In genomic region chr4:18041114-18041513, GRCh38 we compare ENCODE assay signal across 19 cellular contexts. TPM values are rescaled to one million over a fixed set of nuclear protein-coding genes. Genes with fewer than 3 reads are reported as not detected.
DNase-seq lines count a peak whose midpoint lies in the region; ATAC-seq, FAIRE-seq and TF ChIP-seq lines count a peak whose summit lies in the region.
"Had no signal": no experiment of that assay in that cellular context is flagged by ENCODE, and none has a peak within 500 bp of the region (broad histone marks: within the 10 kb centered on the region; RNA-seq: fewer than 3 reads in every experiment).

No MANE protein-coding gene starts in this region.

- no peak overlapping the region for H3K27ac ChIP-seq in K562 (ENCODE audit: extremely low read depth, low read depth, low read length)

- no peak overlapping the region for H3K9ac ChIP-seq in K562 (ENCODE audit: insufficient read depth in 1 of 2, low read depth in 2 of 2, low read length in 2 of 2)

- TF ChIP-seq EP300 in Ishikawa (IDR thresholded peaks at IDR 0.05; ENCODE audit: borderline replicate concordance) (no peak), K562 (IDR thresholded peaks at IDR 0.05; ENCODE audit: low read length) (no peak)

- H3K4me3 ChIP-seq in K562, result no peak overlapping the region

- H3K4me1 ChIP-seq in K562 (replicated peaks in 1 of 2; ENCODE audit: control insufficient read depth in 2 of 2, insufficient read depth in 2 of 2, low read length in 2 of 2), result no peaks in the 10 kb centered on the region
- H3K4me1 ChIP-seq: BE2C had no signal

- intact Hi-C loops in K562 (cut with micrococcal nuclease), result no loop called here

- POLR2A ChIA-PET in K562 (lab: Yijun Ruan, JAX), result no interaction called here

- CTCF ChIA-PET in K562 (lab: Yijun Ruan, JAX; ENCODE audit: low intra/inter-chr PET ratio), result no interaction called here

- H3K27ac Mint-ChIP-seq in stimulated activated effector memory CD8-positive, alpha-beta T cell treated with anti-CD3 and anti-CD28 coated beads, Interleukin-12 subunit alpha, Interleukin-12 subunit beta, amount 100 ng/mL, for 72 hours, result no peak overlapping the region
- H3K27ac Mint-ChIP-seq: CD4-positive, CD25-positive, alpha-beta regulatory T cell; CD8-positive, alpha-beta memory T cell; H9 had no signal

- H3K4me3 Mint-ChIP-seq in stimulated activated effector memory CD8-positive, alpha-beta T cell treated with anti-CD3 and anti-CD28 coated beads, Interleukin-12 subunit alpha, Interleukin-12 subunit beta, amount 100 ng/mL, for 72 hours, result no peak overlapping the region
- H3K4me3 Mint-ChIP-seq: CD4-positive, CD25-positive, alpha-beta regulatory T cell; CD8-positive, alpha-beta memory T cell; H9 had no signal

- no peak for TF ChIP-seq POLR2A in K562 (conservative IDR thresholded peaks at IDR 0.05)

- no peaks in the 10 kb centered on the region for H3K4me1 Mint-ChIP-seq in stimulated activated effector memory CD8-positive, alpha-beta T cell treated with anti-CD3 and anti-CD28 coated beads, Interleukin-12 subunit alpha, Interleukin-12 subunit beta, amount 100 ng/mL, for 72 hours
- H3K4me1 Mint-ChIP-seq: CD4-positive, CD25-positive, alpha-beta regulatory T cell; CD8-positive, alpha-beta memory T cell; H9 had no signal

- no peaks in the 10 kb centered on the region for H3K36me3 ChIP-seq in K562 (ENCODE audit: control insufficient read depth, insufficient read depth, low read length)
- H3K36me3 ChIP-seq: BE2C had no signal

- no peaks in the 10 kb centered on the region for H3K9me3 Mint-ChIP-seq in stimulated activated effector memory CD8-positive, alpha-beta T cell treated with anti-CD3 and anti-CD28 coated beads, Interleukin-12 subunit alpha, Interleukin-12 subunit beta, amount 100 ng/mL, for 72 hours
- H3K9me3 Mint-ChIP-seq: CD4-positive, CD25-positive, alpha-beta regulatory T cell; CD8-positive, alpha-beta memory T cell; H9 had no signal

- H3K79me2 ChIP-seq in K562 (ENCODE audit: control insufficient read depth, insufficient read depth, low read length), result no peaks in the 10 kb centered on the region

- in situ Hi-C loops in K562 (cut with MboI), result no loop called here

- no peak for FAIRE-seq in K562 (lab: Jason Lieb, UNC)
- FAIRE-seq: A204.1, D721Med, H1, HTR-8/SVneo had no signal

- no peaks in the 10 kb centered on the region for H3K27me3 ChIP-seq in K562 (ENCODE audit: control insufficient read depth in 2 of 2, insufficient read depth in 2 of 2, low read length in 2 of 2)
- H3K27me3 ChIP-seq: BE2C had no signal

- H3K4me2 ChIP-seq in K562 (ENCODE audit: insufficient read depth, low read length), result no peak overlapping the region

- no peaks in the 10 kb centered on the region for H3K9me3 ChIP-seq in K562 (replicated peaks; ENCODE audit: control insufficient read depth, insufficient read depth, low read depth, low read length)
- H3K9me3 ChIP-seq: BE2C had no signal

- WGBS in K562 (ENCODE audit: insufficient coverage, low coverage, missing lambda C conversion rate), result 4% methylated on average over 2 of the region's 2 CpGs

- no peaks in the 10 kb centered on the region for H3K9me1 ChIP-seq in K562 (ENCODE audit: control insufficient read depth, insufficient read depth, low read length)

- H3K36me3 Mint-ChIP-seq in stimulated activated effector memory CD8-positive, alpha-beta T cell treated with anti-CD3 and anti-CD28 coated beads, Interleukin-12 subunit alpha, Interleukin-12 subunit beta, amount 100 ng/mL, for 72 hours, result no peaks in the 10 kb centered on the region
- H3K36me3 Mint-ChIP-seq: CD4-positive, CD25-positive, alpha-beta regulatory T cell; CD8-positive, alpha-beta memory T cell had no signal

- H2AFZ ChIP-seq in K562 (ENCODE audit: low read depth, low read length), result no peak overlapping the region

- TF ChIP-seq CTCF in K562 (IDR thresholded peaks at IDR 0.05 in 2 of 3, conservative IDR thresholded peaks at IDR 0.05 in 1 of 3; ENCODE audit: insufficient read depth in 2 of 3, low read depth in 1 of 3, low read length in 3 of 3), result no peak

- no peak for TF ChIP-seq RAD21 in Ishikawa (IDR thresholded peaks at IDR 0.05; ENCODE audit: low read depth)
- no peak for TF ChIP-seq RAD21 in K562 (CRISPR knock-in tag; conservative IDR thresholded peaks at IDR 0.05 in 1 of 2, IDR thresholded peaks at IDR 0.05 in 1 of 2)

- H4K20me1 ChIP-seq in K562 (replicated peaks; ENCODE audit: control insufficient read depth, insufficient read depth, low read length), result no peaks in the 10 kb centered on the region

- ATAC-seq in K562, result no peak
- ATAC-seq in stimulated activated effector memory CD8-positive, alpha-beta T cell treated with anti-CD3 and anti-CD28 coated beads, Interleukin-12 subunit alpha, Interleukin-12 subunit beta, amount 100 ng/mL, for 72 hours, result no peak

- BruUV-seq in K562 (replicated peaks; lab: Mats Ljungman, UMichigan), result no TSS peak

- peak; percentile 5 for DNase-seq in ELF-1 (ENCODE audit: low read depth, low spot score)
- DNase-seq in K562 (ENCODE audit: extremely low read depth in 1 of 4, low spot score in 3 of 4), result no peak
- no peak for DNase-seq in NCI-H748 treated with DMSO at 0.1 percent for 48 hours (lab: John Stamatoyannopoulos, UW)
- DNase-seq in stimulated activated effector memory CD8-positive, alpha-beta T cell treated with anti-CD3 and anti-CD28 coated beads, Interleukin-12 subunit alpha, Interleukin-12 subunit beta, amount 100 ng/mL, for 72 hours (ENCODE audit: low spot score in 2 of 2), result no peak
- no peak for DNase-seq in NCI-H128 (lab: John Stamatoyannopoulos, UW; ENCODE audit: unreplicated experiment)
- DNase-seq: ACHN; BE2C; C1 segment of cervical spinal cord; CD4-positive, CD25-positive, alpha-beta regulatory T cell; CD8-positive, alpha-beta memory T cell; COR-L47; DMS79; GF-D8; H9 had no signal

TF ChIP-seq in Ishikawa, 13 proteins besides CTCF, POLR2A, EP300 and RAD21:
- TF ChIP-seq CEBPB (IDR thresholded peaks at IDR 0.05) (peak; percentile 51; the same call in 1 of the 2 replicates), CREB1 (IDR thresholded peaks at IDR 0.05; ENCODE audit: low read depth) (no peak), TAF1 (IDR thresholded peaks at IDR 0.05; ENCODE audit: low read depth) (no peak), EGR1 (IDR thresholded peaks at IDR 0.05) (no peak)

TF ChIP-seq in K562, 482 proteins besides CTCF, POLR2A, EP300 and RAD21:
- TF ChIP-seq ZNF785 (CRISPR knock-in tag; IDR thresholded peaks at IDR 0.05) (no peak), CBX3 (IDR thresholded peaks at IDR 0.05; ENCODE audit: borderline replicate concordance in 1 of 2, low read length in 2 of 2) (no peak), ZNF239 (CRISPR knock-in tag; IDR thresholded peaks at IDR 0.05) (peak; percentile 90), POLR2B (IDR thresholded peaks at IDR 0.05; ENCODE audit: low read depth, partially characterized antibody) (no peak), ZEB2 (IDR thresholded peaks at IDR 0.05) (no peak), CEBPB (tag; IDR thresholded peaks at IDR 0.05) (peak; percentile 72; the same call in 1 of the 2 replicates), SMAD3 (CRISPR knock-in tag; conservative IDR thresholded peaks at IDR 0.05) (no peak), CEBPG (CRISPR knock-in tag; IDR thresholded peaks at IDR 0.05) (no peak), CEBPG (tag; conservative IDR thresholded peaks at IDR 0.05 in 1 of 2, IDR thresholded peaks at IDR 0.05 in 1 of 2) (peak; percentile 42 to 67; a peak in 3 of 4 replicates), ATF1 (CRISPR knock-in tag; IDR thresholded peaks at IDR 0.05) (no peak), ATF1 (tag; IDR thresholded peaks at IDR 0.05) (no peak), ZBTB8A (IDR thresholded peaks at IDR 0.05; ENCODE audit: partially characterized antibody) (no peak), U2AF1 (optimal IDR thresholded peaks at IDR 0.05; ENCODE audit: low read depth, low read length) (no peak), TBL1XR1 (IDR thresholded peaks at IDR 0.05; ENCODE audit: low read length in 2 of 2) (no peak), ELF4 (CRISPR knock-in tag; IDR thresholded peaks at IDR 0.05) (no peak), ZNF174 (CRISPR knock-in tag; IDR thresholded peaks at IDR 0.05) (no peak), NCOR1 (IDR thresholded peaks at IDR 0.05) (no peak)

RNA-seq across cellular contexts. Expression of gene LCORL, which starts 19.6 kb away (rescaled TPM):
- total RNA-seq in K562 (2011; cell fraction: chromatin; rRNA removed; ENCODE audit: low replicate concordance), result 18.2 and 43.1 TPM in 2 replicates
- total RNA-seq in K562 (2011; cell fraction: nucleolus; rRNA removed), result 4.5 and 5.5 TPM in 2 replicates
- 10.4 and 18.3 TPM in 2 replicates for total RNA-seq in K562 (2011; cell fraction: nucleoplasm; rRNA removed)
- total RNA-seq in K562 (2014; rRNA removed) (7.9 and 18.2 TPM in 2 replicates), K562 (2014; rRNA removed; fragmentation: Illumina TruSeq; extraction: Trizol) (17.9 and 20.9 TPM in 2 replicates), K562 (2015; rRNA removed; fragmentation: Illumina TruSeq; extraction: Trizol) (17.0 and 17.9 TPM in 2 replicates), K562 (2021) (20.3 and 24.5 TPM in 2 replicates)
- polyA plus RNA-seq in K562 (2011; rRNA removed) (16.8 and 17.4 TPM in 2 replicates), K562 (2014; fragmentation: Illumina TruSeq; extraction: Trizol) (9.2 and 11.1 TPM in 2 replicates), K562 (2014; fragmentation: Nextera tagmentation; extraction: Ambion mirVana) (1 to 10 TPM; 3.1 to 4.3 TPM), K562 (2014; rRNA removed) (7.5 and 7.7 TPM in 2 replicates)
- 2.1 and 3.5 TPM in 2 replicates for polyA plus RNA-seq in K562 (2011; cell fraction: cytosol; rRNA removed)
- 8.4 and 13.0 TPM in 2 replicates for polyA plus RNA-seq in K562 (2011; cell fraction: nucleus; rRNA removed)
- 8.6 and 11.3 TPM in 2 replicates for polyA plus RNA-seq in K562 (2012)
- polyA minus RNA-seq in K562 (2011; rRNA and poly(A)+ RNA removed), result 24.2 and 32.0 TPM in 2 replicates
- 5.1 and 8.8 TPM in 2 replicates for polyA minus RNA-seq in K562 (2011; cell fraction: cytosol; rRNA and poly(A)+ RNA removed)
- 22.3 and 51.0 TPM in 2 replicates for polyA minus RNA-seq in K562 (2011; cell fraction: nucleus; rRNA and poly(A)+ RNA removed)
